ENCODE assay signal across 16 cellular contexts in the genomic region with DNA sequence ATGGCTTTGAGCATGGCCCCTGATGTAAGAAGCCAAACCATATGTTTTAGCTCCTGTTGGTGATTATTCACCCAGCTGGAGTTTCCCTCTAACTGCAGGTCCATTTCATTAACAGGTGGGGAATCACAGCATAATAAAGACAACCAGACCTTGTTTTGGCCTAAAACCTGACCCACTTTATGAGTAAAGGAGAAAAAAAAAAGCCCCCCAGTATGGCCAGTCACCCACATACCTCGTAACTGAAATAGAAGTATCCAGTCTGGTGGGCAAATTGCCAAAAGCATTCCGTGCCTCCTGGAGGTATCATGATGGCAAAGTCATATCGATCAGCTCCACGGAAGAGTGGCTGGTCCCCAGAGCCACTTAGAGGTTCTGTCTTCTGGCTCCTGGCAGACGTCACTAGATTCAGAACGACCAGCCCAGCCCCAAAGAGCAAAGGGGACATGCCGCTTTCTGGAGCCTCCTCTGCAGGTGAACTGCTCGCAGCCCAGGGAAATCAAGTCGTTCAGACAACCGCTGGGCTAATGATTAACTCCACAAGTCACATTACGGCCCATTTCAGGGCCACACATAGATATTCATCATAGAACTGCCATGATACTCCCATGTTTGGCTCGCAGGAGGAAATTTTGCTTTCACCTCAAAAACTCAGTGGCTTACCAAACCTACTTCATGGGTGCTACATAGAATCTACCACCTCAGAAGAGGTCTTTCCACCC. TPM values are rescaled to one million over a fixed set of nuclear protein-coding genes. Genes with fewer than 3 reads are reported as not detected.
DNase-seq lines count a peak whose midpoint lies in the region; ATAC-seq and TF ChIP-seq lines count a peak whose summit lies in the region.
"Had no signal": no experiment of that assay in that cellular context is flagged by ENCODE, and none has a peak within 500 bp of the region (broad histone marks: within the 10 kb centered on the region; RNA-seq: fewer than 3 reads in every experiment).

A gene (minus strand): TSS at position 478 of the 719 bp plus-strand sequence. CDS start 33 bp downstream, at position 445.

- H3K4me1 ChIP-seq in RWPE2 (ENCODE audit: insufficient read depth, poor library complexity, severe bottlenecking) (no peaks in the 10 kb centered on the region), aorta (ENCODE audit: control insufficient read depth in 1 of 2, insufficient read depth in 2 of 2, low read length in 2 of 2) (no peaks in the 10 kb centered on the region)
- H3K4me1 ChIP-seq: lower lobe of right lung had no signal

- H3K27me3 ChIP-seq in RWPE2 (ENCODE audit: insufficient read depth, poor library complexity, severe bottlenecking) (no peaks in the 10 kb centered on the region), aorta (ENCODE audit: control insufficient read depth in 1 of 2, insufficient read depth in 2 of 2, low read length in 1 of 2) (no peaks in the 10 kb centered on the region)

- no peak for DNase-seq in activated T-cell treated with anti-CD3 and anti-CD28 coated beads, Interleukin-2, amount 50 U/mL, for 72 hours
- DNase-seq in activated T-cell treated with anti-CD3 and anti-CD28 coated beads, Interleukin-2, amount 50 U/mL, for 4 hours: no peak
- peak; percentile 44 for DNase-seq in RWPE2 (ENCODE audit: low spot score)
- DNase-seq in left lobe of liver (ENCODE audit: low spot score): peak; percentile 74
- DNase-seq in aorta: no peak
- no peak for DNase-seq in NCI-H1417 treated with DMSO at 0.1 percent for 48 hours (lab: John Stamatoyannopoulos, UW)
- DNase-seq: activated B cell treated with CpG ODN at 0.5 μM for 24 hours; activated CD8-positive, alpha-beta memory T cell treated with anti-CD3 and anti-CD28 coated beads, Interleukin-2, amount 50 U/mL, for 4 hours; erythroblast; lower lobe of right lung; NCI-H226; PC-3 had no signal

- H3K9me3 ChIP-seq in RWPE2 (ENCODE audit: severe bottlenecking) (no peaks in the 10 kb centered on the region), aorta (ENCODE audit: control insufficient read depth, low read length) (no peaks in the 10 kb centered on the region)
- H3K9me3 ChIP-seq: lower lobe of right lung had no signal

- TF ChIP-seq CTCF in RWPE2 (IDR thresholded peaks at IDR 0.05; ENCODE audit: poor library complexity, severe bottlenecking): no peak

- no peak within 1 kb of the TSS for H3K4me3 Mint-ChIP-seq in activated T-cell treated with anti-CD3 and anti-CD28 coated beads, Interleukin-2, amount 50 U/mL, for 72 hours
- H3K4me3 Mint-ChIP-seq in activated T-cell treated with anti-CD3 and anti-CD28 coated beads, Interleukin-2, amount 50 U/mL, for 4 hours: no peak within 1 kb of the TSS
- H3K4me3 Mint-ChIP-seq in stimulated activated memory B cell treated with anti-CD40 and anti-IgM and Interleukin-4, amounts not matched to agents 10 μg/mL and 1 μg/mL and 100 μg/mL, for 72 hours: no peak within 1 kb of the TSS
- H3K4me3 Mint-ChIP-seq: activated B cell treated with CpG ODN at 0.5 μM for 24 hours had no signal

- H3K36me3 ChIP-seq in RWPE2 (ENCODE audit: low read depth): peaks cover 13% of the 10 kb centered on the region
- H3K36me3 ChIP-seq in aorta (ENCODE audit: control insufficient read depth in 1 of 2, insufficient read depth in 2 of 2, low read length in 1 of 2): peaks cover 0 to 6% of the 10 kb centered on the region in 2 donors

- no peaks in the 10 kb centered on the region for H3K4me1 Mint-ChIP-seq in activated T-cell treated with anti-CD3 and anti-CD28 coated beads, Interleukin-2, amount 50 U/mL, for 72 hours (ENCODE audit: low read depth)
- H3K4me1 Mint-ChIP-seq in activated T-cell treated with anti-CD3 and anti-CD28 coated beads, Interleukin-2, amount 50 U/mL, for 4 hours (ENCODE audit: low read depth): peaks cover 2% of the 10 kb centered on the region
- peaks cover 5% of the 10 kb centered on the region for H3K4me1 Mint-ChIP-seq in stimulated activated memory B cell treated with anti-CD40 and anti-IgM and Interleukin-4, amounts not matched to agents 10 μg/mL and 1 μg/mL and 100 μg/mL, for 72 hours
- H3K4me1 Mint-ChIP-seq: activated B cell treated with CpG ODN at 0.5 μM for 24 hours had no signal

- ATAC-seq in activated T-cell treated with anti-CD3 and anti-CD28 coated beads, Interleukin-2, amount 50 U/mL, for 72 hours (replicated peaks in 1 of 2): no peak
- ATAC-seq in activated T-cell treated with anti-CD3 and anti-CD28 coated beads, Interleukin-2, amount 50 U/mL, for 4 hours: no peak
- ATAC-seq in RWPE2 (ENCODE audit: low read depth) (no peak), left lobe of liver (peak; percentile 95), aorta (ENCODE audit: low FRiP score) (no peak), HG03280 (IDR thresholded peaks at IDR 0.05; ENCODE audit: unreplicated experiment) (no peak)
- no peak for ATAC-seq in stimulated activated memory B cell treated with anti-CD40 and anti-IgM and Interleukin-4, amounts not matched to agents 10 μg/mL and 1 μg/mL and 100 μg/mL, for 72 hours
- ATAC-seq: HCT116, PC-3 had no signal

- intact Hi-C loops in aorta (cut with DNase I): no loop called here

- no peaks in the 10 kb centered on the region for H3K9me3 Mint-ChIP-seq in activated T-cell treated with anti-CD3 and anti-CD28 coated beads, Interleukin-2, amount 50 U/mL, for 72 hours
- no peaks in the 10 kb centered on the region for H3K9me3 Mint-ChIP-seq in activated T-cell treated with anti-CD3 and anti-CD28 coated beads, Interleukin-2, amount 50 U/mL, for 4 hours
- H3K9me3 Mint-ChIP-seq in stimulated activated memory B cell treated with anti-CD40 and anti-IgM and Interleukin-4, amounts not matched to agents 10 μg/mL and 1 μg/mL and 100 μg/mL, for 72 hours: no peaks in the 10 kb centered on the region
- H3K9me3 Mint-ChIP-seq: activated B cell treated with CpG ODN at 0.5 μM for 24 hours had no signal

- H3K36me3 Mint-ChIP-seq in activated T-cell treated with anti-CD3 and anti-CD28 coated beads, Interleukin-2, amount 50 U/mL, for 72 hours (ENCODE audit: insufficient read depth in 2 of 2): peaks cover 4 to 7% of the 10 kb centered on the region in 2 donors
- peaks cover 13% of the 10 kb centered on the region for H3K36me3 Mint-ChIP-seq in activated T-cell treated with anti-CD3 and anti-CD28 coated beads, Interleukin-2, amount 50 U/mL, for 4 hours (ENCODE audit: insufficient read depth)
- peaks cover 46% of the 10 kb centered on the region for H3K36me3 Mint-ChIP-seq in stimulated activated memory B cell treated with anti-CD40 and anti-IgM and Interleukin-4, amounts not matched to agents 10 μg/mL and 1 μg/mL and 100 μg/mL, for 72 hours

- H3K27ac ChIP-seq in RWPE2 (ENCODE audit: poor library complexity, severe bottlenecking) (no peak within 1 kb of the TSS), aorta (ENCODE audit: low read depth in 1 of 2, low read length in 2 of 2) (no peak within 1 kb of the TSS)
- H3K27ac ChIP-seq: lower lobe of right lung, skin epidermis had no signal

- no peaks in the 10 kb centered on the region for H3K27me3 Mint-ChIP-seq in activated T-cell treated with anti-CD3 and anti-CD28 coated beads, Interleukin-2, amount 50 U/mL, for 72 hours (ENCODE audit: low read depth)
- no peaks in the 10 kb centered on the region for H3K27me3 Mint-ChIP-seq in activated T-cell treated with anti-CD3 and anti-CD28 coated beads, Interleukin-2, amount 50 U/mL, for 4 hours (ENCODE audit: low read depth)
- no peaks in the 10 kb centered on the region for H3K27me3 Mint-ChIP-seq in stimulated activated memory B cell treated with anti-CD40 and anti-IgM and Interleukin-4, amounts not matched to agents 10 μg/mL and 1 μg/mL and 100 μg/mL, for 72 hours
- H3K27me3 Mint-ChIP-seq: activated B cell treated with CpG ODN at 0.5 μM for 24 hours had no signal

- peak within 1 kb of the TSS; percentile 63 for H3K27ac Mint-ChIP-seq in activated T-cell treated with anti-CD3 and anti-CD28 coated beads, Interleukin-2, amount 50 U/mL, for 72 hours
- peak within 1 kb of the TSS; percentile 11 for H3K27ac Mint-ChIP-seq in stimulated activated memory B cell treated with anti-CD40 and anti-IgM and Interleukin-4, amounts not matched to agents 10 μg/mL and 1 μg/mL and 100 μg/mL, for 72 hours
- H3K27ac Mint-ChIP-seq: activated B cell treated with CpG ODN at 0.5 μM for 24 hours had no signal

- H3K4me3 ChIP-seq in RWPE2 (ENCODE audit: severe bottlenecking) (no peak within 1 kb of the TSS), aorta (ENCODE audit: low read length in 2 of 2) (no peak within 1 kb of the TSS)
- H3K4me3 ChIP-seq: lower lobe of right lung, skin epidermis had no signal

- 82 to 86% methylated on average over 12 of the region's 12 CpGs for WGBS in aorta, 2 donors

RNA-seq across cellular contexts. Expression of the gene that starts here (rescaled TPM):
- total RNA-seq in activated T-cell treated with anti-CD3 and anti-CD28 coated beads, Interleukin-2, amount 50 U/mL, for 72 hours: 1 to 10 TPM; 3.3 to 3.7 TPM
- total RNA-seq in activated T-cell treated with anti-CD3 and anti-CD28 coated beads, Interleukin-2, amount 50 U/mL, for 4 hours: 1 to 10 TPM in 2 of 3 donors, under 1 TPM in 1; 0.90 to 1.5 (median 1.1) TPM
- total RNA-seq in left lobe of liver (3.1 TPM), aorta (1 to 10 TPM in 1 of 2 donors, under 1 TPM in 1; 0.84 to 1.1 TPM)
- polyA plus RNA-seq in aorta: not detected
- total RNA-seq: PC-3 had no signal

Comparison
In these comparisons a context has a peak if more than half of its experiments do, and no peak if none do; other contexts are left out.
1. DNase-seq: peak in RWPE2 (single experiment) and left lobe of liver (single experiment); none in activated T-cell treated with anti-CD3 and anti-CD28 coated beads, Interleukin-2, amount 50 U/mL, for 72 hours (0 of 2), activated T-cell treated with anti-CD3 and anti-CD28 coated beads, Interleukin-2, amount 50 U/mL, for 4 hours (single experiment), aorta (0 of 2) and NCI-H1417 treated with DMSO at 0.1 percent for 48 hours (single experiment).